Comparison of ENCODE assay signal across 1 cellular context in genomic region chr18:47893939-47894699, GRCh38.
TF ChIP-seq lines count a peak whose summit lies in the region.

No MANE protein-coding gene starts in this region.

TF ChIP-seq in HEK293, 187 proteins besides CTCF, POLR2A, EP300 and RAD21 (continued from another document):
- TF ChIP-seq ZNF280D (tag by site-specific recombination; IDR thresholded peaks at IDR 0.05) (no peak), ZNF404 (tag by site-specific recombination; IDR thresholded peaks at IDR 0.05) (no peak), ZNF571 (tag by site-specific recombination; IDR thresholded peaks at IDR 0.05) (no peak)
